In genomic region chr9:77018058-77019009, GRCh38 we compare ENCODE assay signal across 1 cellular context.
TF ChIP-seq lines count a peak whose summit lies in the region.

No MANE protein-coding gene starts in this region.

TF ChIP-seq in HEK293, 187 proteins besides CTCF, POLR2A, EP300 and RAD21 (continued from another document):
- TF ChIP-seq PRDM4 (tag by site-specific recombination; IDR thresholded peaks at IDR 0.05) (peak; percentile 81), MYNN (tag by site-specific recombination; IDR thresholded peaks at IDR 0.05; ENCODE audit: borderline replicate concordance) (no peak), PBX3 (CRISPR knock-in tag; IDR thresholded peaks at IDR 0.05) (no peak), ZFHX2 (tag by site-specific recombination; conservative IDR thresholded peaks at IDR 0.05) (peak; percentile 38; the same call in 1 of the 2 replicates), SCRT2 (tag by site-specific recombination; IDR thresholded peaks at IDR 0.05) (no peak), ZXDB (tag by site-specific recombination; IDR thresholded peaks at IDR 0.05) (0 out of 2 replicates have a peak, but pooled peaks have one; percentile 20), IKZF3 (tag by site-specific recombination; IDR thresholded peaks at IDR 0.05) (no peak), ZNF114 (tag by site-specific recombination; IDR thresholded peaks at IDR 0.05) (no peak), ZNF626 (tag by site-specific recombination; IDR thresholded peaks at IDR 0.05) (no peak), ZNF239 (tag by site-specific recombination; IDR thresholded peaks at IDR 0.05) (no peak), ZSCAN16 (tag by site-specific recombination; IDR thresholded peaks at IDR 0.05) (no peak), HIC1 (tag by site-specific recombination; IDR thresholded peaks at IDR 0.05) (0 out of 2 replicates have a peak, but pooled peaks have one; percentile 46), ZNF645 (tag by site-specific recombination; IDR thresholded peaks at IDR 0.05) (no peak), ZBTB1 (tag by site-specific recombination; IDR thresholded peaks at IDR 0.05) (no peak), INSM2 (tag by site-specific recombination; IDR thresholded peaks at IDR 0.05) (no peak), ZNF654 (tag by site-specific recombination; IDR thresholded peaks at IDR 0.05; ENCODE audit: low read depth) (no peak), ZNF623 (tag by site-specific recombination; IDR thresholded peaks at IDR 0.05) (no peak), ZNF140 (tag by site-specific recombination; IDR thresholded peaks at IDR 0.05) (no peak), ZNF785 (tag by site-specific recombination; IDR thresholded peaks at IDR 0.05) (no peak), SALL2 (tag by site-specific recombination; IDR thresholded peaks at IDR 0.05; ENCODE audit: borderline replicate concordance) (no peak), ZFP41 (tag by site-specific recombination; IDR thresholded peaks at IDR 0.05; ENCODE audit: borderline replicate concordance) (no peak), ZBTB11 (tag by site-specific recombination; conservative IDR thresholded peaks at IDR 0.05; ENCODE audit: low read depth) (no peak), ZNF621 (tag by site-specific recombination; IDR thresholded peaks at IDR 0.05) (no peak), ZNF37A (tag by site-specific recombination; IDR thresholded peaks at IDR 0.05) (no peak), ZNF670 (tag by site-specific recombination; IDR thresholded peaks at IDR 0.05; ENCODE audit: low read depth) (no peak), ZNF610 (tag by site-specific recombination; IDR thresholded peaks at IDR 0.05; ENCODE audit: borderline replicate concordance) (no peak), ZNF350 (tag by site-specific recombination; IDR thresholded peaks at IDR 0.05) (no peak), ZBTB20 (tag by site-specific recombination; IDR thresholded peaks at IDR 0.05) (peak; percentile 62; the same call in 1 of the 2 replicates), ZFP69B (tag by site-specific recombination; IDR thresholded peaks at IDR 0.05) (no peak), KLF7 (tag by site-specific recombination; IDR thresholded peaks at IDR 0.05; ENCODE audit: borderline replicate concordance) (no peak), ZNF449 (tag by site-specific recombination; IDR thresholded peaks at IDR 0.05) (no peak), ZEB2 (tag by site-specific recombination; IDR thresholded peaks at IDR 0.05) (no peak), ZNF544 (tag by site-specific recombination; IDR thresholded peaks at IDR 0.05) (no peak), ZNF704 (tag by site-specific recombination; IDR thresholded peaks at IDR 0.05) (no peak), ZNF561 (tag by site-specific recombination; IDR thresholded peaks at IDR 0.05; ENCODE audit: borderline replicate concordance) (no peak), SP2 (tag by site-specific recombination; IDR thresholded peaks at IDR 0.05) (no peak), FEZF1 (tag by site-specific recombination; IDR thresholded peaks at IDR 0.05) (no peak), ZNF548 (tag by site-specific recombination; IDR thresholded peaks at IDR 0.05) (no peak), ZNF24 (tag by site-specific recombination; IDR thresholded peaks at IDR 0.05) (no peak), ZNF433 (tag by site-specific recombination; IDR thresholded peaks at IDR 0.05; ENCODE audit: low read depth) (no peak), ZIC2 (tag by site-specific recombination; IDR thresholded peaks at IDR 0.05) (peak; percentile 40), ZNF280D (tag by site-specific recombination; IDR thresholded peaks at IDR 0.05) (no peak), BCL11A (tag by site-specific recombination; IDR thresholded peaks at IDR 0.05; ENCODE audit: low read depth) (no peak)
